In genomic region chr10:97686962-97687784, GRCh38 we compare ENCODE assay signal across 8 cellular contexts. TPM values are rescaled to one million over a fixed set of nuclear protein-coding genes. Genes with fewer than 3 reads are reported as not detected.
A peak's percentile ranks its signal among the peaks of the same experiment; 100 is the strongest.
DNase-seq lines count a peak whose midpoint lies in the region; ATAC-seq and TF ChIP-seq lines count a peak whose summit lies in the region.

Gene AVPI1 (minus strand): TSS chr10:97687241. CDS start chr10:97679905, 7,336 bp downstream.

- peak within 1 kb of the TSS; percentile 62 for H3K4me2 ChIP-seq in KMS-11

- peak within 1 kb of the TSS; percentile 52 for H3K9ac ChIP-seq in KMS-11

- H2AFZ ChIP-seq in KMS-11 (ENCODE audit: low read depth), result peak within 1 kb of the TSS; percentile 74

- 1% methylated on average over 14 to 17 of the region's 78 CpGs for WGBS in esophagus squamous epithelium, 2 donors

- H4K20me1 ChIP-seq in KMS-11 (ENCODE audit: insufficient read depth), result no peaks in the 10 kb centered on the region

- H3K36me3 Mint-ChIP-seq in activated T-cell treated with anti-CD3 and anti-CD28 coated beads, Interleukin-2, amount 50 U/mL, for 72 hours (ENCODE audit: insufficient read depth in 2 of 2), result no peaks in the 10 kb centered on the region

- peak in 3 of 4 donors; percentile 96 to 98 (median 98) for TF ChIP-seq POLR2A in esophagus squamous epithelium (IDR thresholded peaks at IDR 0.05)

- no peaks in the 10 kb centered on the region for H3K9me3 ChIP-seq in Panc1 (ENCODE audit: control insufficient read depth, insufficient read depth, low read depth, low read length)
- no peaks in the 10 kb centered on the region for H3K9me3 ChIP-seq in esophagus squamous epithelium

- H3K4me3 Mint-ChIP-seq in activated T-cell treated with anti-CD3 and anti-CD28 coated beads, Interleukin-2, amount 50 U/mL, for 72 hours, result peak within 1 kb of the TSS; percentile 76 to 82

- H3K4me1 Mint-ChIP-seq in activated T-cell treated with anti-CD3 and anti-CD28 coated beads, Interleukin-2, amount 50 U/mL, for 72 hours (ENCODE audit: low read depth), result peaks cover 16% of the 10 kb centered on the region

- intact Hi-C loops in Panc1 (cut with micrococcal nuclease; ENCODE audit: unreplicated experiment) (no loop called here), esophagus squamous epithelium (cut with DNase I) (no loop called here)

- H3K36me3 ChIP-seq in KMS-11 (ENCODE audit: insufficient read depth) (no peaks in the 10 kb centered on the region), Panc1 (ENCODE audit: control insufficient read depth, insufficient read depth, low read length) (no peaks in the 10 kb centered on the region), esophagus squamous epithelium (no peaks in the 10 kb centered on the region)

- CTCF ChIA-PET in Panc1 (lab: Charles Lee), result interaction anchor here (0.5 to 2.2 kb wide), 6 partner anchors 9 to 142 kb away, joined by 3 to 13 read pairs (median 6); partner anchors contain the start of gene PI4K2A

- no peak within 1 kb of the TSS for H3K27ac Mint-ChIP-seq in activated T-cell treated with anti-CD3 and anti-CD28 coated beads, Interleukin-2, amount 50 U/mL, for 72 hours

- ATAC-seq in GM21786 (IDR thresholded peaks at IDR 0.05; ENCODE audit: unreplicated experiment), result peak; percentile 91
- ATAC-seq in Panc1, result peak; percentile 92
- ATAC-seq in activated T-cell treated with anti-CD3 and anti-CD28 coated beads, Interleukin-2, amount 50 U/mL, for 72 hours (replicated peaks in 1 of 2), result peak; percentile 91 to 92

- in situ Hi-C loops in Panc1 (cut with HindIII; ENCODE audit: low pct_unique_long_range_greater_than_20kb, low sequenced_read_pairs), result loop anchor here (5.0 kb wide), 1 partner anchor 40 kb away; no protein-coding TSS in a partner anchor

- H3K27me3 Mint-ChIP-seq in activated T-cell treated with anti-CD3 and anti-CD28 coated beads, Interleukin-2, amount 50 U/mL, for 72 hours (ENCODE audit: low read depth), result no peaks in the 10 kb centered on the region

- DNase-seq in DMS79 treated with DMSO at 0.1 percent for 48 hours (lab: John Stamatoyannopoulos, UW) (peak; percentile 82), Panc1 (ENCODE audit: low read depth, low spot score) (peak; percentile 87), esophagus squamous epithelium (lab: John Stamatoyannopoulos, UW) (peak; percentile 73), myocyte (ENCODE audit: low read depth) (peak; percentile 98)
- DNase-seq in activated T-cell treated with anti-CD3 and anti-CD28 coated beads, Interleukin-2, amount 50 U/mL, for 72 hours, result peak; percentile 96
- DNase-seq in stimulated activated CD8-positive, alpha-beta memory T cell treated with anti-CD3 and anti-CD28 coated beads, Interleukin-7, amount 100 ng/mL, for 4 hours (ENCODE audit: low read depth in 2 of 2), result peak; percentile 90 to 97

- H3K4me1 ChIP-seq in KMS-11 (ENCODE audit: low read depth, poor library complexity, severe bottlenecking) (peaks cover 20% of the 10 kb centered on the region), Panc1 (ENCODE audit: control insufficient read depth, insufficient read depth, low read length) (peaks cover 35% of the 10 kb centered on the region), esophagus squamous epithelium (peaks cover 43 to 82% (median 60%) of the 10 kb centered on the region in 3 donors)

- TF ChIP-seq CTCF in KMS-11 (conservative IDR thresholded peaks at IDR 0.05; ENCODE audit: low read depth, low read length) (no peak), Panc1 (IDR thresholded peaks at IDR 0.05) (no peak), esophagus squamous epithelium (IDR thresholded peaks at IDR 0.05) (peak in 1 of 6 experiments; percentile 19)

- no peaks in the 10 kb centered on the region for H3K79me2 ChIP-seq in KMS-11 (ENCODE audit: insufficient read depth, low read depth)

- H3K27me3 ChIP-seq in KMS-11 (ENCODE audit: insufficient read depth, low read depth), result no peaks in the 10 kb centered on the region
- no peaks in the 10 kb centered on the region for H3K27me3 ChIP-seq in Panc1 (ENCODE audit: control insufficient read depth, insufficient read depth, low read length)
- no peaks in the 10 kb centered on the region for H3K27me3 ChIP-seq in esophagus squamous epithelium

- H3K27ac ChIP-seq in KMS-11 (0 out of 2 replicates have a peak within 1 kb of the TSS, but pooled peaks have one; percentile 18), Panc1 (ENCODE audit: low read length) (peak within 1 kb of the TSS; percentile 95), esophagus squamous epithelium (peak within 1 kb of the TSS; percentile 88 to 97 (median 94))

- H3K4me3 ChIP-seq in KMS-11 (IDR thresholded peaks at IDR 0.05; ENCODE audit: insufficient read depth, low read depth, low read length), result no peak within 1 kb of the TSS
- peak within 1 kb of the TSS; percentile 72 to 73 for H3K4me3 ChIP-seq in Panc1 (ENCODE audit: low read depth in 2 of 2, low read length in 2 of 2)
- peak within 1 kb of the TSS; percentile 55 to 86 (median 70) for H3K4me3 ChIP-seq in esophagus squamous epithelium

- H3K9me3 Mint-ChIP-seq in activated T-cell treated with anti-CD3 and anti-CD28 coated beads, Interleukin-2, amount 50 U/mL, for 72 hours, result no peaks in the 10 kb centered on the region

- no TSS peak for BruUV-seq in Panc1 (replicated peaks; lab: Mats Ljungman, UMichigan)

- POLR2A ChIA-PET in Panc1 (lab: Charles Lee), result interaction anchor here (0.6 kb wide), 1 partner anchor 1900 kb away, joined by 3 read pairs; no protein-coding TSS in a partner anchor

RNA-seq across cellular contexts. Expression of gene AVPI1, which starts in this region (rescaled TPM):
- 8.0 TPM for total RNA-seq in Panc1 (2021; ENCODE audit: unreplicated experiment)
- 7.8 TPM for polyA plus RNA-seq in Panc1 (2012; ENCODE audit: insufficient read length)
- 1 to 10 TPM; 1.8 to 5.3 TPM for total RNA-seq in activated T-cell treated with anti-CD3 and anti-CD28 coated beads, Interleukin-2, amount 50 U/mL, for 72 hours
- total RNA-seq in esophagus squamous epithelium, result 10 to 100 TPM in 3 of 4 donors, 1 to 10 TPM in 1; 7.7 to 21.7 (median 15.4) TPM
- total RNA-seq in myocyte, result 30.9 and 56.8 TPM in 2 replicates
- polyA plus RNA-seq in myocyte (2012), result 21.5 TPM

Comparison
In these comparisons a context has a peak if more than half of its experiments do, and no peak if none do; other contexts are left out.
1. H3K27ac ChIP-seq: peak in every context shown above with its lines; median percentile 95 in Panc1; 94 in esophagus squamous epithelium; 18 in KMS-11.